In the genomic region with DNA sequence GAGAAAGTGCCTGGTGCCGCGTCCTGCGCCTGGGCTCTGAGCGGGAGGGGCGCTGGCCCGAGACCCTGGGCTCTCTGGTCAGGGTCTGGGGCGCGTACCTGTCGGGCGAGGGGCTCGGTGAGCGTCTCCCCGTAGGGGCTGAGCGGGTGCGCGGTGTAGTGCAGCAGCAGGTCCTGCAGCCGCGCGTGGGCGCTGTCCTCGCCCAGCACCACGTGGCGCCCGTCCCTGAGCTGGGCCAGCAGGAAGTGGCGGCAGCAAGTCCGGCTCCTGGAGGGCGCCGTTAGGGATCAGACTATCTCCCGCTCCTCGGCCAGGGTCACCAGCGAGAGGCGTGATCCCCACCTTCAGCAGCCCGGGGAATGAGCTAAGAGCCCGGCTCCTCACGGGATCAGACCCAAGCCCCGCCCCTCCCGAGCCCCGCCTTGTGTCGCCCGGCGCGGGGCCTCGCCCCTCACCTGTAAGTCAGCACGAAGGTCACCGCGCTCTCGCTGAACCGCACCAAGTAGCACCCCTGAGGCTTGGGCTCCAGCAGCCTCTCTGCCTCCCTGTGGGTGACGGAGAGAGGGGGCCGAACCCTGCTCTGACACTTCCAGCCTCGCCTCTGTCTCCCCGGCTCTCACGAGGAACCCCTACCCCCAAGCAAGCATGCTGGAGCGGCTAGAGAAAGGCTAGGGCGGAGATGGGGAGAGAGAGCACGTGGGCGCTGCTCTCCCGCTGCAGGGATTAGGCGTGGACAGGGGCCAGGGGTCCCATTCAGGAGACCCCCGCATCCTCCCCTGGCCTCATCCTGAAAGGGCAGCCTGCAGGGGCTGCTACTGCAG, we compare ENCODE assay signal across 1 cellular context.
TF ChIP-seq lines count a peak whose summit lies in the region.

No MANE protein-coding gene starts in this region.

TF ChIP-seq in K562, 482 proteins besides CTCF, POLR2A, EP300 and RAD21 (continues in another document):
- no peak; the same call in 1 of the 2 replicates for TF ChIP-seq CREB1 (IDR thresholded peaks at IDR 0.05)
- TF ChIP-seq CREB1 (CRISPR knock-in tag; IDR thresholded peaks at IDR 0.05): peak; percentile 75
- no peak for TF ChIP-seq STAT5B (CRISPR knock-in tag; IDR thresholded peaks at IDR 0.05)
- TF ChIP-seq POLR2H (tag; IDR thresholded peaks at IDR 0.05; ENCODE audit: low read depth): no peak
- TF ChIP-seq RBM34 (IDR thresholded peaks at IDR 0.05; ENCODE audit: borderline replicate concordance, insufficient read depth, low read length): no peak
- no peak for TF ChIP-seq MTF1 (CRISPR knock-in tag; IDR thresholded peaks at IDR 0.05; ENCODE audit: borderline replicate concordance)
- TF ChIP-seq BRD9 (IDR thresholded peaks at IDR 0.05; ENCODE audit: low read depth, partially characterized antibody): no peak
- TF ChIP-seq, protein P1, sequence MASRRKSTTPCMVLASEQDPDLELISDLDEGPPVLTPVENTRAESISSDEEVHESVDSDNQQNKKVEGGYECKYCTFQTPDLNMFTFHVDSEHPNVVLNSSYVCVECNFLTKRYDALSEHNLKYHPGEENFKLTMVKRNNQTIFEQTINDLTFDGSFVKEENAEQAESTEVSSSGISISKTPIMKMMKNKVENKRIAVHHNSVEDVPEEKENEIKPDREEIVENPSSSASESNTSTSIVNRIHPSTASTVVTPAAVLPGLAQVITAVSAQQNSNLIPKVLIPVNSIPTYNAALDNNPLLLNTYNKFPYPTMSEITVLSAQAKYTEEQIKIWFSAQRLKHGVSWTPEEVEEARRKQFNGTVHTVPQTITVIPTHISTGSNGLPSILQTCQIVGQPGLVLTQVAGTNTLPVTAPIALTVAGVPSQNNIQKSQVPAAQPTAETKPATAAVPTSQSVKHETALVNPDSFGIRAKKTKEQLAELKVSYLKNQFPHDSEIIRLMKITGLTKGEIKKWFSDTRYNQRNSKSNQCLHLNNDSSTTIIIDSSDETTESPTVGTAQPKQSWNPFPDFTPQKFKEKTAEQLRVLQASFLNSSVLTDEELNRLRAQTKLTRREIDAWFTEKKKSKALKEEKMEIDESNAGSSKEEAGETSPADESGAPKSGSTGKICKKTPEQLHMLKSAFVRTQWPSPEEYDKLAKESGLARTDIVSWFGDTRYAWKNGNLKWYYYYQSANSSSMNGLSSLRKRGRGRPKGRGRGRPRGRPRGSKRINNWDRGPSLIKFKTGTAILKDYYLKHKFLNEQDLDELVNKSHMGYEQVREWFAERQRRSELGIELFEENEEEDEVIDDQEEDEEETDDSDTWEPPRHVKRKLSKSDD (conservative IDR thresholded peaks at IDR 0.05; ENCODE audit: low read length): no peak
- no peak for TF ChIP-seq ETV6 (IDR thresholded peaks at IDR 0.05; ENCODE audit: borderline replicate concordance in 1 of 2, low read depth in 2 of 2, low read length in 1 of 2)
- 0 out of 2 replicates have a peak, but pooled peaks have one; percentile 46 for TF ChIP-seq ETV6 (CRISPR knock-in tag; IDR thresholded peaks at IDR 0.05; ENCODE audit: borderline replicate concordance)
- TF ChIP-seq, protein P2, sequence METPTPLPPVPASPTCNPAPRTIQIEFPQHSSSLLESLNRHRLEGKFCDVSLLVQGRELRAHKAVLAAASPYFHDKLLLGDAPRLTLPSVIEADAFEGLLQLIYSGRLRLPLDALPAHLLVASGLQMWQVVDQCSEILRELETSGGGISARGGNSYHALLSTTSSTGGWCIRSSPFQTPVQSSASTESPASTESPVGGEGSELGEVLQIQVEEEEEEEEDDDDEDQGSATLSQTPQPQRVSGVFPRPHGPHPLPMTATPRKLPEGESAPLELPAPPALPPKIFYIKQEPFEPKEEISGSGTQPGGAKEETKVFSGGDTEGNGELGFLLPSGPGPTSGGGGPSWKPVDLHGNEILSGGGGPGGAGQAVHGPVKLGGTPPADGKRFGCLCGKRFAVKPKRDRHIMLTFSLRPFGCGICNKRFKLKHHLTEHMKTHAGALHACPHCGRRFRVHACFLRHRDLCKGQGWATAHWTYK (CRISPR knock-in tag; IDR thresholded peaks at IDR 0.05): peak; percentile 89; the same call in 1 of the 2 replicates
- no peak for TF ChIP-seq ZNF174 (CRISPR knock-in tag; IDR thresholded peaks at IDR 0.05)
- TF ChIP-seq CREM (IDR thresholded peaks at IDR 0.05; ENCODE audit: low read depth): peak; percentile 73
- no peak for TF ChIP-seq FOXK1 (CRISPR knock-in tag; IDR thresholded peaks at IDR 0.05; ENCODE audit: borderline replicate concordance)
- TF ChIP-seq ZNF79 (CRISPR knock-in tag; IDR thresholded peaks at IDR 0.05; ENCODE audit: low read depth): no peak
- TF ChIP-seq CEBPB (tag; IDR thresholded peaks at IDR 0.05): no peak
- 0 out of 2 replicates have a peak, but pooled peaks have one; percentile 9 for TF ChIP-seq ZNF695 (CRISPR knock-in tag; IDR thresholded peaks at IDR 0.05)
- TF ChIP-seq PHB2 (IDR thresholded peaks at IDR 0.05; ENCODE audit: low read depth): no peak
- peak; percentile 25 for TF ChIP-seq PCBP1 (IDR thresholded peaks at IDR 0.05; ENCODE audit: low read depth, low read length, poor library complexity, severe bottlenecking)
- no peak for TF ChIP-seq CBX8 (IDR thresholded peaks at IDR 0.05; ENCODE audit: borderline replicate concordance, extremely low read depth, low read depth, low read length, poor library complexity, severe bottlenecking)
- peak; percentile 87 for TF ChIP-seq EGR1 (conservative IDR thresholded peaks at IDR 0.05)
- TF ChIP-seq, protein P3, sequence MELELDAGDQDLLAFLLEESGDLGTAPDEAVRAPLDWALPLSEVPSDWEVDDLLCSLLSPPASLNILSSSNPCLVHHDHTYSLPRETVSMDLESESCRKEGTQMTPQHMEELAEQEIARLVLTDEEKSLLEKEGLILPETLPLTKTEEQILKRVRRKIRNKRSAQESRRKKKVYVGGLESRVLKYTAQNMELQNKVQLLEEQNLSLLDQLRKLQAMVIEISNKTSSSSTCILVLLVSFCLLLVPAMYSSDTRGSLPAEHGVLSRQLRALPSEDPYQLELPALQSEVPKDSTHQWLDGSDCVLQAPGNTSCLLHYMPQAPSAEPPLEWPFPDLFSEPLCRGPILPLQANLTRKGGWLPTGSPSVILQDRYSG (tag; conservative IDR thresholded peaks at IDR 0.05; ENCODE audit: low read depth): 0 out of 2 replicates have a peak, but pooled peaks have one; percentile 34
- TF ChIP-seq SNIP1 (IDR thresholded peaks at IDR 0.05; ENCODE audit: low read depth): no peak
- no peak for TF ChIP-seq ZNF707 (CRISPR knock-in tag; conservative IDR thresholded peaks at IDR 0.05)
- no peak for TF ChIP-seq BACH1 (tag; IDR thresholded peaks at IDR 0.05)
- TF ChIP-seq, protein P4, sequence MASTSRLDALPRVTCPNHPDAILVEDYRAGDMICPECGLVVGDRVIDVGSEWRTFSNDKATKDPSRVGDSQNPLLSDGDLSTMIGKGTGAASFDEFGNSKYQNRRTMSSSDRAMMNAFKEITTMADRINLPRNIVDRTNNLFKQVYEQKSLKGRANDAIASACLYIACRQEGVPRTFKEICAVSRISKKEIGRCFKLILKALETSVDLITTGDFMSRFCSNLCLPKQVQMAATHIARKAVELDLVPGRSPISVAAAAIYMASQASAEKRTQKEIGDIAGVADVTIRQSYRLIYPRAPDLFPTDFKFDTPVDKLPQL (IDR thresholded peaks at IDR 0.05; ENCODE audit: extremely low read depth, insufficient read length): no peak
- TF ChIP-seq ZNF121 (CRISPR knock-in tag; conservative IDR thresholded peaks at IDR 0.05): no peak
- no peak for TF ChIP-seq HNRNPUL1 (IDR thresholded peaks at IDR 0.05; ENCODE audit: low read length)
- TF ChIP-seq FOXK2 (conservative IDR thresholded peaks at IDR 0.05 in 1 of 2, IDR thresholded peaks at IDR 0.05 in 1 of 2; ENCODE audit: low read depth in 2 of 2): peak; percentile 42 to 54; a peak in 1 of 4 replicates
- no peak for TF ChIP-seq ZNF274 (IDR thresholded peaks at IDR 0.05; ENCODE audit: borderline replicate concordance, low read depth, low read length)
- no peak for TF ChIP-seq ZNF507 (tag; conservative IDR thresholded peaks at IDR 0.05)
- TF ChIP-seq, protein P5, sequence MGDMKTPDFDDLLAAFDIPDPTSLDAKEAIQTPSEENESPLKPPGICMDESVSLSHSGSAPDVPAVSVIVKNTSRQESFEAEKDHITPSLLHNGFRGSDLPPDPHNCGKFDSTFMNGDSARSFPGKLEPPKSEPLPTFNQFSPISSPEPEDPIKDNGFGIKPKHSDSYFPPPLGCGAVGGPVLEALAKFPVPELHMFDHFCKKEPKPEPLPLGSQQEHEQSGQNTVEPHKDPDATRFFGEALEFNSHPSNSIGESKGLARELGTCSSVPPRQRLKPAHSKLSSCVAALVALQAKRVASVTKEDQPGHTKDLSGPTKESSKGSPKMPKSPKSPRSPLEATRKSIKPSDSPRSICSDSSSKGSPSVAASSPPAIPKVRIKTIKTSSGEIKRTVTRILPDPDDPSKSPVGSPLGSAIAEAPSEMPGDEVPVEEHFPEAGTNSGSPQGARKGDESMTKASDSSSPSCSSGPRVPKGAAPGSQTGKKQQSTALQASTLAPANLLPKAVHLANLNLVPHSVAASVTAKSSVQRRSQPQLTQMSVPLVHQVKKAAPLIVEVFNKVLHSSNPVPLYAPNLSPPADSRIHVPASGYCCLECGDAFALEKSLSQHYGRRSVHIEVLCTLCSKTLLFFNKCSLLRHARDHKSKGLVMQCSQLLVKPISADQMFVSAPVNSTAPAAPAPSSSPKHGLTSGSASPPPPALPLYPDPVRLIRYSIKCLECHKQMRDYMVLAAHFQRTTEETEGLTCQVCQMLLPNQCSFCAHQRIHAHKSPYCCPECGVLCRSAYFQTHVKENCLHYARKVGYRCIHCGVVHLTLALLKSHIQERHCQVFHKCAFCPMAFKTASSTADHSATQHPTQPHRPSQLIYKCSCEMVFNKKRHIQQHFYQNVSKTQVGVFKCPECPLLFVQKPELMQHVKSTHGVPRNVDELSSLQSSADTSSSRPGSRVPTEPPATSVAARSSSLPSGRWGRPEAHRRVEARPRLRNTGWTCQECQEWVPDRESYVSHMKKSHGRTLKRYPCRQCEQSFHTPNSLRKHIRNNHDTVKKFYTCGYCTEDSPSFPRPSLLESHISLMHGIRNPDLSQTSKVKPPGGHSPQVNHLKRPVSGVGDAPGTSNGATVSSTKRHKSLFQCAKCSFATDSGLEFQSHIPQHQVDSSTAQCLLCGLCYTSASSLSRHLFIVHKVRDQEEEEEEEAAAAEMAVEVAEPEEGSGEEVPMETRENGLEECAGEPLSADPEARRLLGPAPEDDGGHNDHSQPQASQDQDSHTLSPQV (IDR thresholded peaks at IDR 0.05): peak; percentile 98
- TF ChIP-seq, protein P6, sequence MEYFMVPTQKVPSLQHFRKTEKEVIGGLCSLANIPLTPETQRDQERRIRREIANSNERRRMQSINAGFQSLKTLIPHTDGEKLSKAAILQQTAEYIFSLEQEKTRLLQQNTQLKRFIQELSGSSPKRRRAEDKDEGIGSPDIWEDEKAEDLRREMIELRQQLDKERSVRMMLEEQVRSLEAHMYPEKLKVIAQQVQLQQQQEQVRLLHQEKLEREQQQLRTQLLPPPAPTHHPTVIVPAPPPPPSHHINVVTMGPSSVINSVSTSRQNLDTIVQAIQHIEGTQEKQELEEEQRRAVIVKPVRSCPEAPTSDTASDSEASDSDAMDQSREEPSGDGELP (CRISPR knock-in tag; IDR thresholded peaks at IDR 0.05; ENCODE audit: borderline replicate concordance): peak; percentile 91
- TF ChIP-seq DPF2 (IDR thresholded peaks at IDR 0.05): no peak
- TF ChIP-seq PYGO2 (tag; IDR thresholded peaks at IDR 0.05): peak; percentile 23; the same call in 1 of the 2 replicates
- peak; percentile 76; the same call in 1 of the 2 replicates for TF ChIP-seq DMBX1 (CRISPR knock-in tag; IDR thresholded peaks at IDR 0.05; ENCODE audit: borderline replicate concordance)
- no peak for TF ChIP-seq NFATC3 (IDR thresholded peaks at IDR 0.05)
- peak; percentile 83; the same call in 1 of the 2 replicates for TF ChIP-seq GATAD2A (IDR thresholded peaks at IDR 0.05)
- peak; percentile 72; the same call in 1 of the 2 replicates for TF ChIP-seq JUN (IDR thresholded peaks at IDR 0.05; ENCODE audit: borderline replicate concordance, low read depth, low read length)
- TF ChIP-seq JUN (CRISPR knock-in tag; IDR thresholded peaks at IDR 0.05; ENCODE audit: borderline replicate concordance): no peak
- TF ChIP-seq FOXP1 (CRISPR knock-in tag; IDR thresholded peaks at IDR 0.05): 0 out of 2 replicates have a peak, but pooled peaks have one; percentile 75
